ENCODE assay signal across 15 cellular contexts in genomic region chr21:33394260-33394659, GRCh38. TPM values are rescaled to one million over a fixed set of nuclear protein-coding genes. Genes with fewer than 3 reads are reported as not detected.
DNase-seq lines count a peak whose midpoint lies in the region; ATAC-seq and TF ChIP-seq lines count a peak whose summit lies in the region.
"Had no signal": no experiment of that assay in that cellular context is flagged by ENCODE, and none has a peak within 500 bp of the region (broad histone marks: within the 10 kb centered on the region; RNA-seq: fewer than 3 reads in every experiment).

No MANE protein-coding gene starts in this region.

- H3K4me1 Mint-ChIP-seq in type B pancreatic cell (ENCODE audit: unreplicated experiment), result no peaks in the 10 kb centered on the region

- no peak overlapping the region for H3K9ac ChIP-seq in GM23248

- H3K4me3 Mint-ChIP-seq in type B pancreatic cell, result no peak overlapping the region
- H3K4me3 Mint-ChIP-seq: mesothelial cell of epicardium, T-cell had no signal

- no peaks in the 10 kb centered on the region for H3K36me3 Mint-ChIP-seq in type B pancreatic cell
- H3K36me3 Mint-ChIP-seq: mesothelial cell of epicardium, T-cell had no signal

- H3K27me3 ChIP-seq in GM23248 (replicated peaks; ENCODE audit: insufficient read depth) (no peaks in the 10 kb centered on the region), heart left ventricle (no peaks in the 10 kb centered on the region), sigmoid colon (no peaks in the 10 kb centered on the region)

- H3K4me3 ChIP-seq in GM23248 (no peak overlapping the region), heart left ventricle (no peak overlapping the region), sigmoid colon (no peak overlapping the region)

- TF ChIP-seq CTCF in heart left ventricle (IDR thresholded peaks at IDR 0.05) (no peak), sigmoid colon (IDR thresholded peaks at IDR 0.05) (no peak), GM13977 (IDR thresholded peaks at IDR 0.05; ENCODE audit: extremely low read depth, insufficient read depth, missing control alignments) (no peak), type B pancreatic cell (conservative IDR thresholded peaks at IDR 0.05) (no peak)

- in situ Hi-C loops in GM23248 (cut with MboI), result no loop called here
- in situ Hi-C loops in GM13977 (cut with MboI; ENCODE audit: low pct_unique_long_range_greater_than_20kb, low sequenced_read_pairs, unreplicated experiment), result no loop called here

- no peaks in the 10 kb centered on the region for H3K9me3 ChIP-seq in GM23248 (ENCODE audit: low read depth)
- no peaks in the 10 kb centered on the region for H3K9me3 ChIP-seq in heart left ventricle
- no peaks in the 10 kb centered on the region for H3K9me3 ChIP-seq in sigmoid colon

- 0 out of 2 replicates have a peak, but pooled peaks cover 6% of the 10 kb centered on the region for H3F3A ChIP-seq in GM23248 (ENCODE audit: insufficient read depth)

- no peaks in the 10 kb centered on the region for H3K9me3 Mint-ChIP-seq in type B pancreatic cell
- H3K9me3 Mint-ChIP-seq: mesothelial cell of epicardium, T-cell had no signal

- ATAC-seq in heart left ventricle (peak; percentile 44 to 73 (median 63)), HG03045 (IDR thresholded peaks at IDR 0.05; ENCODE audit: unreplicated experiment) (no peak)
- ATAC-seq: T-cell had no signal

- H3K27ac ChIP-seq in GM23248 (no peak overlapping the region), heart left ventricle (peak overlapping the region in 1 of 12 donors; percentile 72), sigmoid colon (no peak overlapping the region)

- 85 to 89% methylated on average over 6 to 8 of the region's 8 CpGs for WGBS in GM23248 (ENCODE audit: low coverage in 1 of 2, low lambda C conversion rate in 2 of 2, missing lambda C conversion rate in 2 of 2), 2 experiments
- WGBS in heart left ventricle, 4 donors, result 88 to 91% (median 89%) methylated on average over 8 of the region's 8 CpGs
- 75 to 86% methylated on average over 8 of the region's 8 CpGs for WGBS in sigmoid colon, 2 donors

- no peaks in the 10 kb centered on the region for H3K27me3 Mint-ChIP-seq in type B pancreatic cell

- H2AFZ ChIP-seq in GM23248, result no peak overlapping the region

- peak; percentile 20 for DNase-seq in GM23248
- DNase-seq in SIG-M5 (lab: John Stamatoyannopoulos, UW), result peak; percentile 89
- DNase-seq in heart left ventricle, result peak in 4 of 5 donors; percentile 29 to 42 (median 34)
- DNase-seq in sigmoid colon, result peak; percentile 70
- no peak for DNase-seq in GM13977 (ENCODE audit: low spot score)
- DNase-seq in type B pancreatic cell (ENCODE audit: extremely low spot score, unreplicated experiment), result no peak
- DNase-seq in D341Med (ENCODE audit: low spot score), result no peak
- DNase-seq: activated CD4-positive, alpha-beta T cell treated with anti-CD3 and anti-CD28 coated beads, Interleukin-2, amount 50 U/mL, for 1 hour; activated effector memory CD4-positive, alpha-beta T cell treated with Interleukin-2 at 50 U/mL for 16 hours; COR-L47; NCI-H1105 treated with DMSO at 0.1 percent for 48 hours; NCI-H526 treated with DMSO at 0.1 percent for 48 hours had no signal

- no peak for TF ChIP-seq EP300 in sigmoid colon (IDR thresholded peaks at IDR 0.05)

- H3K27ac Mint-ChIP-seq in type B pancreatic cell, result no peak overlapping the region
- H3K27ac Mint-ChIP-seq: mesothelial cell of epicardium had no signal

- H3K4me2 ChIP-seq in GM23248 (ENCODE audit: unreplicated experiment), result no peak overlapping the region

- H3K36me3 ChIP-seq in GM23248 (ENCODE audit: low read depth), result no peaks in the 10 kb centered on the region
- H3K36me3 ChIP-seq in heart left ventricle, result no peaks in the 10 kb centered on the region
- H3K36me3 ChIP-seq in sigmoid colon, result no peaks in the 10 kb centered on the region

- H3K79me2 ChIP-seq in GM23248 (ENCODE audit: insufficient read depth), result no peaks in the 10 kb centered on the region

- no peak for TF ChIP-seq POLR2A in heart left ventricle (IDR thresholded peaks at IDR 0.05)
- no peak for TF ChIP-seq POLR2A in sigmoid colon (IDR thresholded peaks at IDR 0.05)

- H3K4me1 ChIP-seq in GM23248 (ENCODE audit: insufficient read depth) (peaks cover 9% of the 10 kb centered on the region), heart left ventricle (peaks cover 0 to 74% (median 0%) of the 10 kb centered on the region in 12 donors), sigmoid colon (peaks cover 0 to 13% (median 2%) of the 10 kb centered on the region in 4 donors)

- no peaks in the 10 kb centered on the region for H4K20me1 ChIP-seq in GM23248 (ENCODE audit: insufficient read depth)

- intact Hi-C loops in heart left ventricle (cut with DNase I) (no loop called here), sigmoid colon (cut with DNase I) (no loop called here)

- no peaks in the 10 kb centered on the region for H3K9me2 ChIP-seq in GM23248 (ENCODE audit: insufficient read depth)

RNA-seq across cellular contexts. Expression of gene IFNGR2, which starts 9.0 kb away (rescaled TPM):
- total RNA-seq in GM23248 (2014; rRNA removed; shearing (Covaris generic)), result 92.8 and 98.3 TPM in 2 replicates
- polyA plus RNA-seq in GM23248 (2016; fragmentation: Nextera tagmentation; extraction: Ambion mirVana) (113 and 116 TPM in 2 replicates), heart left ventricle (10 to 100 TPM; 25.1 to 27.3 TPM), sigmoid colon (100 to 1,000 TPM in 2 of 3 donors, 10 to 100 TPM in 1; 72.1 to 178 (median 135) TPM)
- total RNA-seq in heart left ventricle (10 to 100 TPM; 25.1 to 83.3 (median 35.7) TPM), sigmoid colon (10 to 100 TPM; 34.9 to 65.8 (median 38.5) TPM), type B pancreatic cell (ENCODE audit: low replicate concordance) (39.0 and 40.4 TPM in 2 replicates)

Comparison
In these comparisons a context has a peak if more than half of its experiments do, and no peak if none do; other contexts are left out.
1. DNase-seq: peak in GM23248 (single experiment), SIG-M5 (single experiment), heart left ventricle (4 of 5) and sigmoid colon (single experiment); none in GM13977 (single experiment), type B pancreatic cell (single experiment) and D341Med (single experiment).